Comparison of ENCODE assay signal across 8 cellular contexts in the genomic region with DNA sequence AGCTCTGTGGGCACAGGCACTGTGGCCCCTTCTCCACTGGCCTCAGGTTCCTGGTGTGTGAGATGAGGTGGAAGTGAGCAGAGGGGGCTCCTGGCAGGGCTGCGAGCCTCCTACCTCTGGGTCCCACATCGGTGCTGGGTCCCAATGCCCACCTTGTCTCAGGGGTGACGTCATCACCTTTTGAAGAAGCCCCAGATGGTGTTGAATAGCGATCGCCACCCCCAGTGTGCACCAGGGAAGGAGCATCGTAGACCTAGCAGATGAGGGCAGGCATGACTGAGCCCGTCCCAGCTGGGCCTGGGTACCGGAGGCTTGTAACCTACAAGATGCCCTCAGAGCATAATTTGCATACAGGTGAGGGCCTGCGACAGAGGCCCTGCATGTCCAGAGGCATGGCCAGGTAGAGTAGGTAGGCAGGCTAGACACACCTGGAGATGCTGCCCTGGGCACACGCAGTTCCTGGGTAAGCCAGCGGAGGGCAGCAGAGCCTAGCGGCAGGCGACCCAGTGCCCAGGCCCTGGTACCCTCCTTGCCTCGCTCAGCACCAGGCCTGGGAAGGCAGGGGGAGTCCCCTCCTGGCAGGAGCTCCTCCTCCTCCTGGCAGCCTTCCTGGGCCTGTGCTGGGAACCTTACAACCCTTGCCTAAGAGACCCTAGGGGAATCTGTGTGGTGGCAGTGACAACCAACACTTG. TPM values are rescaled to one million over a fixed set of nuclear protein-coding genes. Genes with fewer than 3 reads are reported as not detected.
DNase-seq lines count a peak whose midpoint lies in the region; ATAC-seq, FAIRE-seq and TF ChIP-seq lines count a peak whose summit lies in the region.

No MANE protein-coding gene starts in this region.

- peaks cover 0 to 8% (median 7%) of the 10 kb centered on the region in 3 donors for H3K27me3 Mint-ChIP-seq in immature natural killer cell (ENCODE audit: low read depth in 3 of 3)

- H3K4me1 Mint-ChIP-seq in immature natural killer cell = no peaks in the 10 kb centered on the region

- peaks cover 9% of the 10 kb centered on the region for H3K4me1 ChIP-seq in body of pancreas

- peak; percentile 92 for ATAC-seq in body of pancreas
- ATAC-seq in GM18498 (IDR thresholded peaks at IDR 0.05; ENCODE audit: unreplicated experiment) = no peak

- no peaks in the 10 kb centered on the region for H3K27me3 ChIP-seq in body of pancreas

- no peak overlapping the region for H3K4me3 Mint-ChIP-seq in immature natural killer cell

- no peaks in the 10 kb centered on the region for H3K9me3 ChIP-seq in body of pancreas

- no peaks in the 10 kb centered on the region for H3K36me3 ChIP-seq in body of pancreas (replicated peaks in 1 of 2; ENCODE audit: insufficient read depth in 1 of 2, low read depth in 2 of 2)

- POLR2A ChIA-PET in AG04449 (lab: Yijun Ruan, JAX) = interaction anchor here (1.0 to 1.9 kb wide), 4 partner anchors 196 to 569 kb away, joined by 3 to 10 read pairs (median 4); no protein-coding TSS in a partner anchor

- 24 to 32% methylated on average over 8 to 14 of the region's 14 CpGs for WGBS in body of pancreas, 2 donors

- TF ChIP-seq CTCF in AG04449 (IDR thresholded peaks at IDR 0.05; ENCODE audit: insufficient read depth, low read length, missing control alignments) (peak; percentile 99), body of pancreas (IDR thresholded peaks at IDR 0.05) (peak; percentile 98 to 100 (median 99))

- no peak for TF ChIP-seq POLR2A in body of pancreas (IDR thresholded peaks at IDR 0.05)

- H3K4me3 ChIP-seq in AG04449 (ENCODE audit: low read depth, low read length) (no peak overlapping the region), body of pancreas (no peak overlapping the region)

- FAIRE-seq in GM18507 (lab: Jason Lieb, UNC) = peak; percentile 77

- DNase-seq in AG04449 (ENCODE audit: low read depth, low spot score) (no peak), GM18507 (ENCODE audit: extremely low spot score, insufficient read length, low read depth) (peak; percentile 68), NCI-H1105 (lab: John Stamatoyannopoulos, UW) (peak; percentile 90), UCSD-AML1 (lab: John Stamatoyannopoulos, UW; ENCODE audit: unreplicated experiment) (peak; percentile 71), body of pancreas (peak; percentile 83 to 90 (median 87)), immature natural killer cell (peak; percentile 55 to 65 (median 57))
- DNase-seq in stimulated activated CD4-positive, alpha-beta T cell treated with anti-CD3 and anti-CD28 coated beads, Interleukin-15, amount 100 ng/mL, for 1 hour (ENCODE audit: low read depth in 1 of 2, low spot score in 1 of 2) = peak; percentile 54 to 76

- CTCF ChIA-PET in AG04449 (lab: Yijun Ruan, JAX) = interaction anchor here (0.6 to 13.0 kb wide), 38 partner anchors 11 to 584 kb away, joined by 3 to 188 read pairs (median 4); a partner anchor contains a TSS

- no peak overlapping the region for H3K27ac ChIP-seq in body of pancreas

- no peak overlapping the region for H3K27ac Mint-ChIP-seq in immature natural killer cell

- H3K36me3 Mint-ChIP-seq in immature natural killer cell = no peaks in the 10 kb centered on the region

- no peaks in the 10 kb centered on the region for H3K9me3 Mint-ChIP-seq in immature natural killer cell

- intact Hi-C loops in body of pancreas (cut with DNase I) = loop anchor here (5.0 kb wide), 1 partner anchor 546 kb away; no protein-coding TSS in a partner anchor

RNA-seq across cellular contexts. Expression of a gene that starts 52.5 kb away (rescaled TPM):
- total RNA-seq in body of pancreas = 10 to 100 TPM; 10.9 to 18.9 TPM
- polyA plus RNA-seq in immature natural killer cell = 1 to 10 TPM; 4.8 to 7.0 (median 5.0) TPM

RNA-seq across cellular contexts. Expression of a gene that starts 54.5 kb away (rescaled TPM):
- total RNA-seq in body of pancreas = 10 to 100 TPM in 1 of 2 donors, 1 to 10 TPM in 1; 8.9 to 15.6 TPM
- polyA plus RNA-seq in immature natural killer cell = not detected
